In genomic region chr18:13801260-13801601, GRCh38 we compare ENCODE assay signal across 9 cellular contexts. TPM values are rescaled to one million over a fixed set of nuclear protein-coding genes. Genes with fewer than 3 reads are reported as not detected.
DNase-seq lines count a peak whose midpoint lies in the region; ATAC-seq, FAIRE-seq and TF ChIP-seq lines count a peak whose summit lies in the region.
"Had no signal": no experiment of that assay in that cellular context is flagged by ENCODE, and none has a peak within 500 bp of the region (broad histone marks: within the 10 kb centered on the region; RNA-seq: fewer than 3 reads in every experiment).

No MANE protein-coding gene starts in this region.

- TF ChIP-seq RAD21 in GM12878 (IDR thresholded peaks at IDR 0.05; ENCODE audit: insufficient read depth, low read depth, low read length): no peak

- CTCF ChIA-PET in GM12878 (lab: Yijun Ruan, JAX): no interaction called here

- RAD21 ChIA-PET in GM12878 (lab: Charles Lee; ENCODE audit: unreplicated experiment): no interaction called here

- BruUV-seq in GM12878 (replicated peaks; lab: Mats Ljungman, UMichigan): no TSS peak

- H3K27ac ChIP-seq in GM12878 (ENCODE audit: control insufficient read depth, insufficient read depth): no peak overlapping the region

- DNase-seq in NCI-H146 treated with DMSO at 0.1 percent for 48 hours (lab: John Stamatoyannopoulos, UW; ENCODE audit: unreplicated experiment): peak; percentile 19
- DNase-seq in NCI-H146 (lab: John Stamatoyannopoulos, UW): no peak
- no peak for DNase-seq in GM12878 (ENCODE audit: low read depth, low spot score)
- DNase-seq in kidney epithelial cell (ENCODE audit: low read depth): no peak
- DNase-seq in stimulated activated naive CD8-positive, alpha-beta T cell treated with anti-CD3 and anti-CD28 coated beads, Interleukin-15, amount 100 ng/mL, for 72 hours: no peak
- no peak for DNase-seq in medulla oblongata (ENCODE audit: extremely low spot score)

- H3K9me3 ChIP-seq in GM12878 (replicated peaks; ENCODE audit: control insufficient read depth, insufficient read depth, low read length): no peaks in the 10 kb centered on the region

- WGBS in GM12878 (ENCODE audit: insufficient coverage, insufficient replicate concordance, low lambda C conversion rate, missing lambda C conversion rate): 18% methylated on average over 15 of the region's 15 CpGs

- ATAC-seq in GM12878 (no peak), GM19395 (IDR thresholded peaks at IDR 0.05; ENCODE audit: unreplicated experiment) (no peak), HG03571 (IDR thresholded peaks at IDR 0.05; ENCODE audit: unreplicated experiment) (no peak)
- ATAC-seq in stimulated activated naive CD8-positive, alpha-beta T cell treated with anti-CD3 and anti-CD28 coated beads, Interleukin-15, amount 100 ng/mL, for 72 hours: no peak

- no peak overlapping the region for H2AFZ ChIP-seq in GM12878 (ENCODE audit: control insufficient read depth, low read depth, low read length)

- SMC1A ChIA-PET in GM12878 (lab: Charles Lee; ENCODE audit: uncharacterized antibody, unreplicated experiment): interaction anchor here (0.7 kb wide), 1 partner anchor 322 kb away, joined by 3 read pairs; no protein-coding TSS in a partner anchor

- peak overlapping the region in 1 of 2 donors; percentile 75 for H3K27ac Mint-ChIP-seq in stimulated activated naive CD8-positive, alpha-beta T cell treated with anti-CD3 and anti-CD28 coated beads, Interleukin-15, amount 100 ng/mL, for 72 hours

- in situ Hi-C loops in GM12878 (cut with MboI): no loop called here

- FAIRE-seq in GM12878 (lab: Jason Lieb, UNC): peak; percentile 59

- no peak for TF ChIP-seq POLR2A in GM12878 (IDR thresholded peaks at IDR 0.05; ENCODE audit: low read depth, low read length)

- H3K36me3 ChIP-seq in GM12878 (ENCODE audit: control insufficient read depth in 2 of 2, insufficient read depth in 2 of 2, low read length in 1 of 2) (no peaks in the 10 kb centered on the region), kidney epithelial cell (ENCODE audit: control insufficient read depth, insufficient read depth, low read length) (no peaks in the 10 kb centered on the region)

- H3K4me1 Mint-ChIP-seq in stimulated activated naive CD8-positive, alpha-beta T cell treated with anti-CD3 and anti-CD28 coated beads, Interleukin-15, amount 100 ng/mL, for 72 hours: peaks cover 11% of the 10 kb centered on the region

- TF ChIP-seq EP300 in GM12878 (IDR thresholded peaks at IDR 0.05; ENCODE audit: borderline replicate concordance in 1 of 2, control insufficient read depth in 1 of 2, low read depth in 2 of 2, low read length in 2 of 2): no peak

- H3K9me3 Mint-ChIP-seq in stimulated activated naive CD8-positive, alpha-beta T cell treated with anti-CD3 and anti-CD28 coated beads, Interleukin-15, amount 100 ng/mL, for 72 hours: no peaks in the 10 kb centered on the region

- peak overlapping the region; percentile 78 to 79 for H3K4me3 Mint-ChIP-seq in stimulated activated naive CD8-positive, alpha-beta T cell treated with anti-CD3 and anti-CD28 coated beads, Interleukin-15, amount 100 ng/mL, for 72 hours

- H3K79me2 ChIP-seq in GM12878 (ENCODE audit: control insufficient read depth, insufficient read depth, low read length): no peaks in the 10 kb centered on the region

- peaks cover 77% of the 10 kb centered on the region for H3K27me3 Mint-ChIP-seq in stimulated activated naive CD8-positive, alpha-beta T cell treated with anti-CD3 and anti-CD28 coated beads, Interleukin-15, amount 100 ng/mL, for 72 hours

- H3K4me1 ChIP-seq in GM12878 (ENCODE audit: control insufficient read depth, insufficient read depth, low read length): no peaks in the 10 kb centered on the region

- no peak overlapping the region for H3K4me3 ChIP-seq in GM12878
- H3K4me3 ChIP-seq in kidney epithelial cell (ENCODE audit: low read depth, low read length): peak overlapping the region; percentile 30

- H4K20me1 ChIP-seq in GM12878 (ENCODE audit: control insufficient read depth, insufficient read depth): no peaks in the 10 kb centered on the region

- TF ChIP-seq CTCF in GM12878 (IDR thresholded peaks at IDR 0.05 in 2 of 3, conservative IDR thresholded peaks at IDR 0.05 in 1 of 3; ENCODE audit: control insufficient read depth in 2 of 3, extremely low read depth in 1 of 3, insufficient read depth in 1 of 3, low read depth in 3 of 3, low read length in 3 of 3) (no peak), kidney epithelial cell (IDR thresholded peaks at IDR 0.05; ENCODE audit: insufficient read depth, low read length, poor library complexity, severe bottlenecking) (no peak)

- no peak overlapping the region for H3K9ac ChIP-seq in GM12878 (ENCODE audit: control insufficient read depth, insufficient read depth, low read length)

- H3K27me3 ChIP-seq in GM12878 (replicated peaks in 1 of 2; ENCODE audit: control insufficient read depth in 2 of 2, insufficient read depth in 2 of 2, low read length in 1 of 2) (peaks cover 3 to 7% of the 10 kb centered on the region in 2 experiments; a peak in 2 of 4 replicates), kidney epithelial cell (ENCODE audit: control insufficient read depth, insufficient read depth, low read length) (no peaks in the 10 kb centered on the region)

- no peak overlapping the region for H3K4me2 ChIP-seq in GM12878 (ENCODE audit: control insufficient read depth, insufficient read depth)

- POLR2A ChIA-PET in GM12878 (lab: Charles Lee): no interaction called here

- intact Hi-C loops in GM12878 (cut with micrococcal nuclease; ENCODE audit: unreplicated experiment): no loop called here

TF ChIP-seq in GM12878, 131 proteins besides CTCF, POLR2A, EP300 and RAD21:
- no peak for TF ChIP-seq POLR2AphosphoS5 (IDR thresholded peaks at IDR 0.05; ENCODE audit: low read length)
- TF ChIP-seq IKZF2 (IDR thresholded peaks at IDR 0.05): no peak
- no peak for TF ChIP-seq MYC (IDR thresholded peaks at IDR 0.05; ENCODE audit: insufficient read depth, insufficient read length, insufficient replicate concordance, low read length, severe bottlenecking)
- TF ChIP-seq SMC3 (IDR thresholded peaks at IDR 0.05; ENCODE audit: borderline replicate concordance, low read length): no peak
- TF ChIP-seq SPI1 (IDR thresholded peaks at IDR 0.05; ENCODE audit: borderline replicate concordance, insufficient read depth, low read depth, low read length): no peak
- no peak for TF ChIP-seq ESRRA (IDR thresholded peaks at IDR 0.05; ENCODE audit: low read length)
- no peak for TF ChIP-seq SP1 (IDR thresholded peaks at IDR 0.05; ENCODE audit: low read depth, low read length)
- TF ChIP-seq NFIC (IDR thresholded peaks at IDR 0.05; ENCODE audit: low read depth, low read length): no peak

RNA-seq across cellular contexts. Expression of gene MC5R, which starts 22.7 kb away (rescaled TPM):
- total RNA-seq in GM12878 (2013; cell fraction: nucleolus; rRNA removed): not detected in 2 replicates
- total RNA-seq in GM12878 (2014; rRNA removed) (not detected in 2 replicates), GM12878 (2014; rRNA removed; fragmentation: Illumina TruSeq; extraction: Trizol) (not detected in 2 replicates), GM12878 (2021) (not detected in 2 replicates), kidney epithelial cell (not detected in 2 replicates)
- not detected for polyA plus RNA-seq in GM12878 (2011; ENCODE audit: low read depth)
- polyA plus RNA-seq in GM12878 (2011; rRNA removed) (not detected in 2 replicates), GM12878 (2014; fragmentation: Illumina TruSeq; extraction: Trizol) (not detected in 2 replicates), GM12878 (2014; fragmentation: Nextera tagmentation; extraction: Ambion mirVana) (not detected), GM12878 (2014; rRNA removed) (not detected in 2 replicates), GM12878 (2016; fragmentation: Nextera tagmentation; extraction: Ambion mirVana) (not detected)
- polyA plus RNA-seq in GM12878 (2011; cell fraction: cytosol; rRNA removed): not detected in 2 replicates
- not detected in 2 replicates for polyA plus RNA-seq in GM12878 (2011; cell fraction: nucleus; rRNA removed)
- not detected in 2 replicates for polyA plus RNA-seq in GM12878 (2012)
- not detected in 2 replicates for polyA minus RNA-seq in GM12878 (2011; rRNA and poly(A)+ RNA removed)
- polyA minus RNA-seq in GM12878 (2011; cell fraction: cytosol; rRNA and poly(A)+ RNA removed): not detected in 2 replicates
- polyA minus RNA-seq in GM12878 (2011; cell fraction: nucleus; rRNA and poly(A)+ RNA removed): not detected in 2 replicates
- total RNA-seq: LHCN-M2 had no signal
